12 cellular contexts compared by ENCODE assay signal in genomic region chr3:113117511-113118302, GRCh38.
DNase-seq lines count a peak whose midpoint lies in the region; ATAC-seq and TF ChIP-seq lines count a peak whose summit lies in the region.
"Had no signal": no experiment of that assay in that cellular context is flagged by ENCODE, and none has a peak within 500 bp of the region (broad histone marks: within the 10 kb centered on the region; RNA-seq: fewer than 3 reads in every experiment).

No MANE protein-coding gene starts in this region.

- no peaks in the 10 kb centered on the region for H3K36me3 ChIP-seq in SK-N-SH (replicated peaks in 1 of 2; ENCODE audit: control insufficient read depth in 1 of 2, insufficient read depth in 2 of 2, low read length in 1 of 2)
- no peaks in the 10 kb centered on the region for H3K36me3 ChIP-seq in gastroesophageal sphincter
- H3K36me3 ChIP-seq: colonic mucosa, upper lobe of left lung had no signal

- H3F3A ChIP-seq in SK-N-SH (replicated peaks; ENCODE audit: insufficient read depth) = peaks cover 16% of the 10 kb centered on the region

- H3K9ac ChIP-seq in SK-N-SH = no peak overlapping the region

- DNase-seq in GM04504 (ENCODE audit: low read depth) (peak; percentile 45), SK-N-SH (no peak), skeletal muscle cell (ENCODE audit: low read depth) (peak; percentile 80), Kasumi-1 (lab: John Stamatoyannopoulos, UW) (no peak), hippocampal formation (lab: John Stamatoyannopoulos, UW) (no peak), anterior cingulate cortex (lab: John Stamatoyannopoulos, UW) (no peak), NCI-H748 treated with DMSO at 0.1 percent for 48 hours (lab: John Stamatoyannopoulos, UW) (no peak)
- DNase-seq: colonic mucosa; NK-92 treated with Interleukin-12 subunit alpha and Interleukin-12 subunit beta, amount 100 ng/mL, for 24 hours; occipital lobe; upper lobe of left lung had no signal

- H3K9me2 ChIP-seq in SK-N-SH = no peaks in the 10 kb centered on the region

- H3K27ac ChIP-seq in SK-N-SH (ENCODE audit: low read depth in 2 of 2, low read length in 1 of 2) = peak overlapping the region; percentile 71 to 87; a peak in 3 of 4 replicates
- peak overlapping the region in 3 of 4 donors; percentile 60 to 68 (median 62) for H3K27ac ChIP-seq in gastroesophageal sphincter
- H3K27ac ChIP-seq: colonic mucosa, upper lobe of left lung had no signal

- no peak for TF ChIP-seq POLR2A in gastroesophageal sphincter (IDR thresholded peaks at IDR 0.05)

- peak in 1 of 2 experiments; percentile 74; a peak in 2 of 4 replicates for TF ChIP-seq EP300 in SK-N-SH (IDR thresholded peaks at IDR 0.05; ENCODE audit: borderline replicate concordance in 1 of 2, low read depth in 1 of 2, low read length in 1 of 2)
- no peak for TF ChIP-seq EP300 in gastroesophageal sphincter (IDR thresholded peaks at IDR 0.05)

- H3K4me1 ChIP-seq in SK-N-SH (ENCODE audit: control insufficient read depth in 1 of 2, insufficient read depth in 2 of 2, low read depth in 1 of 2, low read length in 1 of 2) (peaks cover 0 to 13% of the 10 kb centered on the region in 2 experiments; a peak in 2 of 4 replicates), gastroesophageal sphincter (peaks cover 5 to 27% (median 11%) of the 10 kb centered on the region in 3 donors)
- H3K4me1 ChIP-seq: colonic mucosa had no signal

- CTCF ChIA-PET in SK-N-SH (lab: Yijun Ruan, JAX) = interaction anchor here (1.0 to 2.3 kb wide), 4 partner anchors 11 to 175 kb away, joined by 3 to 6 read pairs (median 3); no protein-coding TSS in a partner anchor

- H3K9me3 ChIP-seq in SK-N-SH (no peaks in the 10 kb centered on the region), gastroesophageal sphincter (no peaks in the 10 kb centered on the region)
- H3K9me3 ChIP-seq: colonic mucosa, upper lobe of left lung had no signal

- ATAC-seq in gastroesophageal sphincter = peak; percentile 82

- TF ChIP-seq CTCF in SK-N-SH (IDR thresholded peaks at IDR 0.05) (no peak), gastroesophageal sphincter (IDR thresholded peaks at IDR 0.05) (no peak)

- H3K79me2 ChIP-seq in SK-N-SH (ENCODE audit: insufficient read depth) = no peaks in the 10 kb centered on the region

- 17% methylated on average over 1 of the region's 1 CpG for WGBS in SK-N-SH (ENCODE audit: low lambda C conversion rate)
- 0 to 13% methylated on average over 1 of the region's 1 CpG for WGBS in gastroesophageal sphincter (ENCODE audit: low coverage in 1 of 2), 2 donors

- H3K4me3 ChIP-seq in SK-N-SH (ENCODE audit: low read depth in 2 of 2, low read length in 1 of 2) = no peak overlapping the region
- H3K4me3 ChIP-seq in gastroesophageal sphincter = no peak overlapping the region
- H3K4me3 ChIP-seq in skeletal muscle cell (ENCODE audit: low read depth, low read length) = no peak overlapping the region
- H3K4me3 ChIP-seq: colonic mucosa, upper lobe of left lung had no signal

- H3K27me3 ChIP-seq in SK-N-SH (ENCODE audit: insufficient read depth) (no peaks in the 10 kb centered on the region), gastroesophageal sphincter (no peaks in the 10 kb centered on the region)
- H3K27me3 ChIP-seq: colonic mucosa, upper lobe of left lung had no signal

- peak overlapping the region; percentile 32; the same call in 1 of the 2 replicates for H3K4me2 ChIP-seq in SK-N-SH

- peak overlapping the region; percentile 71 for H2AFZ ChIP-seq in SK-N-SH (ENCODE audit: low read depth)

- TF ChIP-seq RAD21 in SK-N-SH (IDR thresholded peaks at IDR 0.05; ENCODE audit: low read length) = no peak

- no peaks in the 10 kb centered on the region for H4K20me1 ChIP-seq in SK-N-SH (ENCODE audit: insufficient read depth)

- POLR2A ChIA-PET in SK-N-SH (lab: Yijun Ruan, JAX) = no interaction called here

TF ChIP-seq in SK-N-SH, 30 proteins besides CTCF, POLR2A, EP300 and RAD21 (continues in another document):
- TF ChIP-seq SMC3 (IDR thresholded peaks at IDR 0.05; ENCODE audit: low read depth, low read length) (no peak), FOXJ3 (CRISPR knock-in tag; IDR thresholded peaks at IDR 0.05) (no peak), MEF2A (IDR thresholded peaks at IDR 0.05; ENCODE audit: borderline replicate concordance, low read depth) (peak; percentile 47; the same call in 1 of the 2 replicates), CHD2 (IDR thresholded peaks at IDR 0.05; ENCODE audit: low read length, partially characterized antibody) (no peak), NFIC (IDR thresholded peaks at IDR 0.05; ENCODE audit: borderline replicate concordance) (peak; percentile 90), ELF1 (IDR thresholded peaks at IDR 0.05) (no peak), YY1 (IDR thresholded peaks at IDR 0.05; ENCODE audit: low read depth) (no peak), POLR2AphosphoS5 (IDR thresholded peaks at IDR 0.05; ENCODE audit: low read depth, low read length) (0 out of 2 replicates have a peak, but pooled peaks have one; percentile 7), PBX3 (IDR thresholded peaks at IDR 0.05) (peak; percentile 82), USF1 (IDR thresholded peaks at IDR 0.05; ENCODE audit: borderline replicate concordance, low read depth) (no peak), RFX5 (IDR thresholded peaks at IDR 0.05; ENCODE audit: low read length) (no peak), IRF3 (IDR thresholded peaks at IDR 0.05; ENCODE audit: low read depth, low read length) (no peak), NRF1 (IDR thresholded peaks at IDR 0.05; ENCODE audit: low read depth, low read length) (no peak), SIN3A (IDR thresholded peaks at IDR 0.05; ENCODE audit: borderline replicate concordance, low read depth, low read length) (no peak), FOSL2 (IDR thresholded peaks at IDR 0.05; ENCODE audit: borderline replicate concordance, low read depth) (peak; percentile 69; the same call in 1 of the 2 replicates), REST (IDR thresholded peaks at IDR 0.05; ENCODE audit: low read depth, low read length) (no peak), MXI1 (IDR thresholded peaks at IDR 0.05; ENCODE audit: low read depth, low read length) (no peak), GABPA (IDR thresholded peaks at IDR 0.05; ENCODE audit: low read depth) (peak; percentile 25; the same call in 1 of the 2 replicates), GATA2 (CRISPR knock-in tag; IDR thresholded peaks at IDR 0.05) (no peak), EZH2phosphoT487 (IDR thresholded peaks at IDR 0.05; ENCODE audit: borderline replicate concordance, low read depth) (no peak), TEAD4 (IDR thresholded peaks at IDR 0.05; ENCODE audit: borderline replicate concordance, insufficient read depth) (peak; percentile 52; the same call in 1 of the 2 replicates)

Comparison
In these comparisons a context has a peak if more than half of its experiments do, and no peak if none do; other contexts are left out.
1. DNase-seq: peak in GM04504 (single experiment) and skeletal muscle cell (single experiment); none in SK-N-SH (single experiment), Kasumi-1 (0 of 2), hippocampal formation (0 of 2), anterior cingulate cortex (0 of 58) and NCI-H748 treated with DMSO at 0.1 percent for 48 hours (single experiment).